Comparison of ENCODE assay signal across 22 cellular contexts in the genomic region with DNA sequence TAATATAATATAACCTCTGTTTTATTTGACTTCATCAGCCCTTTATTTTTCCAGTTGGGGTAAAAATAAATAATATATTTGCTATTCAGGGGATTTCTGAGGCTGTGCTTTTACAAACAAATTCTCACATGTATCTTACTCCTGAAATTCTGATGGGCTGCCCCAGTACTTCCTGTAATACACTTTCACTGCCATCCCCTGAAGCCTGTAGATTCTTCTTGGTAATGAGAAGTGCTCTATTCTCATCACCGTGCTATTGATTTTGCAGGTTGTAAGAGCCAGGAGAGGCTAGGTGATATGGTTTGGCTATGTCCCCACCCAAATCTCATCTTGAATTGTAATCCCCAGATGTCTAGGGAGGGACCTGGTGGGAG.
"Had no signal": no experiment of that assay in that cellular context is flagged by ENCODE, and none has a peak within 500 bp of the region (broad histone marks: within the 10 kb centered on the region; RNA-seq: fewer than 3 reads in every experiment).

No MANE protein-coding gene starts in this region.

- FAIRE-seq: colon had no signal

- H3K4me3 ChIP-seq: dorsolateral prefrontal cortex, heart right ventricle, lung, right lobe of liver, skin epidermis, testis, upper lobe of left lung had no signal

- H3K27ac Mint-ChIP-seq: activated naive CD4-positive, alpha-beta T cell treated with anti-CD3 and anti-CD28 coated beads, Interleukin-2, amount 50 U/mL, for 24 hours; stimulated activated effector memory CD8-positive, alpha-beta T cell treated with anti-CD3 and anti-CD28 coated beads, Interleukin-12 subunit alpha, Interleukin-12 subunit beta, amount 100 ng/mL, for 72 hours; T-helper 1 cell treated with Interleukin-12 subunit alpha and Interleukin-12 subunit beta and Interleukin-4 antibody, amounts not matched to agents 30 μg/mL and 1 μg/mL, for 36 hours; WTC11 had no signal

- H3K27me3 ChIP-seq: dorsolateral prefrontal cortex, heart right ventricle, right lobe of liver, testis, upper lobe of left lung had no signal

- DNase-seq: activated gamma-delta T cell treated with Interleukin-2 at 50 U/mL for 16 hours; activated T-cell treated with anti-CD3 and anti-CD28 coated beads, Interleukin-2, amount 50 U/mL, for 1 hour; anterior cingulate cortex; dorsolateral prefrontal cortex; heart right ventricle; naive thymus-derived CD4-positive, alpha-beta T cell; nucleus accumbens; right lobe of liver; stimulated activated CD4-positive, alpha-beta T cell treated with anti-CD3 and anti-CD28 coated beads, Interleukin-1b, Interleukin-23, amount 100 ng/mL, for 48 hours; T1000; testis; upper lobe of left lung had no signal

- H3K4me1 ChIP-seq: parathyroid adenoma, right lobe of liver, testis, upper lobe of left lung had no signal

- H3K9ac ChIP-seq: parathyroid adenoma had no signal

- H3K79me2 ChIP-seq: parathyroid adenoma had no signal

- H3K36me3 Mint-ChIP-seq: stimulated activated effector memory CD8-positive, alpha-beta T cell treated with anti-CD3 and anti-CD28 coated beads, Interleukin-12 subunit alpha, Interleukin-12 subunit beta, amount 100 ng/mL, for 72 hours had no signal

- H3K4me3 Mint-ChIP-seq: activated naive CD4-positive, alpha-beta T cell treated with anti-CD3 and anti-CD28 coated beads, Interleukin-2, amount 50 U/mL, for 24 hours; central memory CD8-positive, alpha-beta T cell; naive thymus-derived CD4-positive, alpha-beta T cell; stimulated activated effector memory CD8-positive, alpha-beta T cell treated with anti-CD3 and anti-CD28 coated beads, Interleukin-12 subunit alpha, Interleukin-12 subunit beta, amount 100 ng/mL, for 72 hours; T-helper 1 cell treated with Interleukin-12 subunit alpha and Interleukin-12 subunit beta and Interleukin-4 antibody, amounts not matched to agents 30 μg/mL and 1 μg/mL, for 36 hours; WTC11 had no signal

- H3K9me3 ChIP-seq: testis, upper lobe of left lung had no signal

- H2AFZ ChIP-seq: parathyroid adenoma had no signal

- ATAC-seq: heart right ventricle; naive thymus-derived CD4-positive, alpha-beta T cell; WTC11 had no signal

- H3K4me1 Mint-ChIP-seq: activated naive CD4-positive, alpha-beta T cell treated with anti-CD3 and anti-CD28 coated beads, Interleukin-2, amount 50 U/mL, for 24 hours; central memory CD8-positive, alpha-beta T cell; WTC11 had no signal

- H3K27ac ChIP-seq: epithelial cell of prostate, heart right ventricle, parathyroid adenoma, right lobe of liver, testis, upper lobe of left lung had no signal

- H3K27me3 Mint-ChIP-seq: activated naive CD4-positive, alpha-beta T cell treated with anti-CD3 and anti-CD28 coated beads, Interleukin-2, amount 50 U/mL, for 24 hours; central memory CD8-positive, alpha-beta T cell; naive thymus-derived CD4-positive, alpha-beta T cell had no signal

- H3K36me3 ChIP-seq: heart right ventricle, right lobe of liver, upper lobe of left lung had no signal
